Comparison of ENCODE assay signal across 8 cellular contexts in the genomic region with DNA sequence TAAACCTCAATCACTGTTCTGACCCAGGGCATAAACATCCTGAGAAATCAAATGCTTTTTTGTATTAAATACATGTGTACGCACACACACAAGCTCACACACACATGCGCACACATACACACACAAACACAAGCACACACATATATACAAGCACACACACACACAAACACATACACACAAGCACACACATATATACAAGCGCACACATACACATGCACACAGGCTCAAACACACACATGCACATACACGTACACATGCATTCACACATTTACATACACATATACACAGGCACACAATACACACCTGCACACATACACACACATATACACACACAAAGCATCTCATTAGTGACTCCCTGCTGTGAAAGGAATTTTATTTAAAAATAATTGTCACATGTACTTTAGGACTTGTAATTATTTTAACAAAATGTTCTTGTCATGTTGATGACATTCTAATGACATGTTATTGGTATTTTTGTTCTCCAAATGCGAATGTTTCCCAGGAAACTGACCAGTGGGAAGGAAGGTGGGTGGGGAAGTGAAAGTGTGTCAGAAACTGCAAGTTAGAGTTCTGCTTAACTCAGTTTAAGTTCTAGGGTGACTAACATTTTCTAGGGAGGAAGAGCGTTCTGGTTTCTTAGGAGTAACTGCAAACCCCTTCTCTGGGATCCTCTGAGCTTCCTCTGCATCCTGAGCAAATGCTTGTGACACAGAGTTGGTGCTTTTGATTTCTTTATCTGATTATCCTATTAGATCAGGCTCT.
DNase-seq lines count a peak whose midpoint lies in the region; ATAC-seq and TF ChIP-seq lines count a peak whose summit lies in the region.

No MANE protein-coding gene starts in this region.

- ATAC-seq in GM21737 (IDR thresholded peaks at IDR 0.05; ENCODE audit: unreplicated experiment): peak; percentile 14

- H3K4me3 Mint-ChIP-seq in neural crest cell: no peak overlapping the region

- H3K9me3 Mint-ChIP-seq in neural crest cell: no peaks in the 10 kb centered on the region

- H3K36me3 Mint-ChIP-seq in neural crest cell (ENCODE audit: low read depth): no peaks in the 10 kb centered on the region

- peaks cover 28% of the 10 kb centered on the region for H3K4me1 Mint-ChIP-seq in neural crest cell

- peak overlapping the region; percentile 31 for H3K27ac Mint-ChIP-seq in neural crest cell (ENCODE audit: unreplicated experiment)

- peak; percentile 65 for DNase-seq in EH (ENCODE audit: low read depth)
- DNase-seq in M059J (ENCODE audit: low read depth): peak; percentile 80
- DNase-seq in amniotic epithelial cell (ENCODE audit: low read depth): peak; percentile 34
- DNase-seq in neural crest cell (ENCODE audit: low read depth, low spot score): no peak
- no peak for DNase-seq in DMS79 (lab: John Stamatoyannopoulos, UW)
- DNase-seq in COLO668 (lab: John Stamatoyannopoulos, UW; ENCODE audit: unreplicated experiment): no peak
- no peak for DNase-seq in NCI-H1436 treated with DMSO at 0.1 percent for 48 hours (lab: John Stamatoyannopoulos, UW)

- H3K27me3 Mint-ChIP-seq in neural crest cell (ENCODE audit: low read depth): no peaks in the 10 kb centered on the region

- no peak for TF ChIP-seq CTCF in neural crest cell (conservative IDR thresholded peaks at IDR 0.05)

Comparison
In these comparisons a context has a peak if more than half of its experiments do, and no peak if none do; other contexts are left out.
1. DNase-seq: peak in EH (single experiment), M059J (single experiment) and amniotic epithelial cell (single experiment); none in neural crest cell (single experiment), DMS79 (single experiment), COLO668 (single experiment) and NCI-H1436 treated with DMSO at 0.1 percent for 48 hours (single experiment).